ENCODE assay signal across 8 cellular contexts in the genomic region with DNA sequence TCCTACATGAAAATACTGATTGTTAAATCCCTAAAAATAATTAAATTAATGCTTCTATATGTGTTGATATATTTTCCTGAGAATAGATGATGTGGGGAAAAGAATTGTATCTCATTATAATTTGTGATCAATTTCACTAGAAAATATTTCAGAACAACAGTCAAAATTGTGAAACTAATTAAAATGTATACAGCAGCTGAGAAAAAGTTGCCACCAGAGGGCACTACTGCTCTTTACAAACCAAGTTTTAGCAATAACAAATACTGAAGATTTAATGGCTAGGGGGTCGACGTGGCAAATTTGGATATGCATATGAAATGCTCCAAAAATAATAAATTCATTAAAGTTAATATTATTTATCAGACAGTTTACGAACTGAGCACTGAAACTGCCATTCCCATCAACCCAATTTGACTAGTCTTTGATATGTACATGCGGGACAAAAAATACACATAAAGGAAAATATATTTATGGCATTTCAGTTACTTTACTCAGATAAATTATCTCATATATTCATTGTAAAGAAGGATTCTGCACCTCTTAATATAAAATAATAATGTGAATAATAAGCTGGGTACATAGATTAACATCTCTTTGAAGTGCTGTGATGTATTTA.
DNase-seq lines count a peak whose midpoint lies in the region; FAIRE-seq lines count a peak whose summit lies in the region.

No MANE protein-coding gene starts in this region.

- WGBS in small intestine, 3 donors = 25 to 34% (median 29%) methylated on average over 4 of the region's 4 CpGs

- H3K9me3 ChIP-seq in small intestine (ENCODE audit: control insufficient read depth, low read depth) = no peaks in the 10 kb centered on the region

- POLR2A ChIA-PET in activated CD4-positive, alpha-beta memory T cell treated with anti-CD3 and anti-CD28 coated beads, Interleukin-2, amount 10 ng/mL, durations not matched to agents 7 days and 5 days (lab: Charles Lee) = no interaction called here

- no peak overlapping the region for H3K27ac ChIP-seq in small intestine (ENCODE audit: low read depth in 1 of 2, low read length in 1 of 2)

- no peaks in the 10 kb centered on the region for H3K4me1 ChIP-seq in small intestine (ENCODE audit: control insufficient read depth in 2 of 2, insufficient read depth in 1 of 2, low read depth in 1 of 2, low read length in 1 of 2)

- H3K4me3 ChIP-seq in small intestine (ENCODE audit: low read depth in 1 of 2, low read length in 2 of 2) = no peak overlapping the region

- intact Hi-C loops in activated T-helper 2 cell treated with anti-CD3 and anti-CD28 coated beads, Interferon-gamma antibody, Interleukin-2, Interleukin-4, amounts not matched to agents 10 μg/mL and 5 μg/mL and 100 μg/mL, durations not matched to agents 14 hours and 24 hours and 36 hours (cut with micrococcal nuclease) = no loop called here

- no peaks in the 10 kb centered on the region for H3K4me1 Mint-ChIP-seq in activated CD4-positive, alpha-beta memory T cell treated with anti-CD3 and anti-CD28 coated beads, Interleukin-2, amount 10 ng/mL, durations not matched to agents 7 days and 5 days
- H3K4me1 Mint-ChIP-seq in activated T-helper 2 cell treated with anti-CD3 and anti-CD28 coated beads, Interferon-gamma antibody, Interleukin-2, Interleukin-4, amounts not matched to agents 10 μg/mL and 5 μg/mL and 100 μg/mL, durations not matched to agents 14 hours and 24 hours and 36 hours (ENCODE audit: low read depth) = no peaks in the 10 kb centered on the region

- no peaks in the 10 kb centered on the region for H3K36me3 ChIP-seq in small intestine (ENCODE audit: control insufficient read depth in 2 of 2, insufficient read depth in 2 of 2, low read length in 2 of 2)

- no peaks in the 10 kb centered on the region for H3K27me3 ChIP-seq in small intestine (ENCODE audit: control insufficient read depth in 2 of 2, insufficient read depth in 2 of 2, low read length in 2 of 2)

- H3K9me3 Mint-ChIP-seq in activated CD4-positive, alpha-beta memory T cell treated with anti-CD3 and anti-CD28 coated beads, Interleukin-2, amount 10 ng/mL, durations not matched to agents 7 days and 5 days = peaks cover 3% of the 10 kb centered on the region
- peaks cover 10% of the 10 kb centered on the region for H3K9me3 Mint-ChIP-seq in activated T-helper 2 cell treated with anti-CD3 and anti-CD28 coated beads, Interferon-gamma antibody, Interleukin-2, Interleukin-4, amounts not matched to agents 10 μg/mL and 5 μg/mL and 100 μg/mL, durations not matched to agents 14 hours and 24 hours and 36 hours

- DNase-seq in activated naive CD4-positive, alpha-beta T cell treated with Interleukin-2 at 50 U/mL for 16 hours = peak; percentile 10
- no peak for DNase-seq in activated naive CD4-positive, alpha-beta T cell (lab: John Stamatoyannopoulos, UW)
- DNase-seq in NCI-H1092 (lab: John Stamatoyannopoulos, UW) (peak; percentile 42), glomerular endothelial cell (ENCODE audit: extremely low read depth, low read depth, low spot score) (peak; percentile 10), small intestine (peak; percentile 32), GM19239 (ENCODE audit: insufficient read length, low spot score) (no peak)
- peak; percentile 20 for DNase-seq in activated CD4-positive, alpha-beta memory T cell treated with anti-CD3 and anti-CD28 coated beads, Interleukin-2, amount 10 ng/mL, durations not matched to agents 7 days and 5 days
- no peak for DNase-seq in activated T-helper 2 cell treated with anti-CD3 and anti-CD28 coated beads, Interferon-gamma antibody, Interleukin-2, Interleukin-4, amounts not matched to agents 10 μg/mL and 5 μg/mL and 100 μg/mL, durations not matched to agents 14 hours and 24 hours and 36 hours (ENCODE audit: low spot score)

- no peaks in the 10 kb centered on the region for H3K36me3 Mint-ChIP-seq in activated CD4-positive, alpha-beta memory T cell treated with anti-CD3 and anti-CD28 coated beads, Interleukin-2, amount 10 ng/mL, durations not matched to agents 7 days and 5 days (ENCODE audit: low read depth)
- H3K36me3 Mint-ChIP-seq in activated T-helper 2 cell treated with anti-CD3 and anti-CD28 coated beads, Interferon-gamma antibody, Interleukin-2, Interleukin-4, amounts not matched to agents 10 μg/mL and 5 μg/mL and 100 μg/mL, durations not matched to agents 14 hours and 24 hours and 36 hours (ENCODE audit: low read depth) = no peaks in the 10 kb centered on the region

- H3K4me3 Mint-ChIP-seq in activated CD4-positive, alpha-beta memory T cell treated with anti-CD3 and anti-CD28 coated beads, Interleukin-2, amount 10 ng/mL, durations not matched to agents 7 days and 5 days = no peak overlapping the region
- no peak overlapping the region for H3K4me3 Mint-ChIP-seq in activated T-helper 2 cell treated with anti-CD3 and anti-CD28 coated beads, Interferon-gamma antibody, Interleukin-2, Interleukin-4, amounts not matched to agents 10 μg/mL and 5 μg/mL and 100 μg/mL, durations not matched to agents 14 hours and 24 hours and 36 hours (ENCODE audit: low read depth)

- no peaks in the 10 kb centered on the region for H3K27me3 Mint-ChIP-seq in activated CD4-positive, alpha-beta memory T cell treated with anti-CD3 and anti-CD28 coated beads, Interleukin-2, amount 10 ng/mL, durations not matched to agents 7 days and 5 days
- no peaks in the 10 kb centered on the region for H3K27me3 Mint-ChIP-seq in activated T-helper 2 cell treated with anti-CD3 and anti-CD28 coated beads, Interferon-gamma antibody, Interleukin-2, Interleukin-4, amounts not matched to agents 10 μg/mL and 5 μg/mL and 100 μg/mL, durations not matched to agents 14 hours and 24 hours and 36 hours (ENCODE audit: low read depth)

- CTCF ChIA-PET in activated CD4-positive, alpha-beta memory T cell treated with anti-CD3 and anti-CD28 coated beads, Interleukin-2, amount 10 ng/mL, durations not matched to agents 7 days and 5 days (lab: Charles Lee) = interaction anchor here (1.3 kb wide), 1 partner anchor 12 kb away, joined by 3 read pairs; no protein-coding TSS in a partner anchor

- no peak overlapping the region for H3K27ac Mint-ChIP-seq in activated CD4-positive, alpha-beta memory T cell treated with anti-CD3 and anti-CD28 coated beads, Interleukin-2, amount 10 ng/mL, durations not matched to agents 7 days and 5 days
- H3K27ac Mint-ChIP-seq in activated T-helper 2 cell treated with anti-CD3 and anti-CD28 coated beads, Interferon-gamma antibody, Interleukin-2, Interleukin-4, amounts not matched to agents 10 μg/mL and 5 μg/mL and 100 μg/mL, durations not matched to agents 14 hours and 24 hours and 36 hours = no peak overlapping the region

- peak; percentile 19 for FAIRE-seq in small intestine (lab: Jason Lieb, UNC)
- no peak for FAIRE-seq in GM19239 (lab: Jason Lieb, UNC)

Comparison
In these comparisons a context has a peak if more than half of its experiments do, and no peak if none do; other contexts are left out.
1. DNase-seq: peak in activated naive CD4-positive, alpha-beta T cell treated with Interleukin-2 at 50 U/mL for 16 hours (single experiment), NCI-H1092 (single experiment), activated CD4-positive, alpha-beta memory T cell treated with anti-CD3 and anti-CD28 coated beads, Interleukin-2, amount 10 ng/mL, durations not matched to agents 7 days and 5 days (single experiment), glomerular endothelial cell (single experiment) and small intestine (single experiment); none in activated naive CD4-positive, alpha-beta T cell (0 of 4), activated T-helper 2 cell treated with anti-CD3 and anti-CD28 coated beads, Interferon-gamma antibody, Interleukin-2, Interleukin-4, amounts not matched to agents 10 μg/mL and 5 μg/mL and 100 μg/mL, durations not matched to agents 14 hours and 24 hours and 36 hours (single experiment) and GM19239 (single experiment).